Comparison of ENCODE assay signal across 27 cellular contexts in genomic region chr9:108367188-108367587, GRCh38.
DNase-seq lines count a peak whose midpoint lies in the region; ATAC-seq, FAIRE-seq and TF ChIP-seq lines count a peak whose summit lies in the region.
"Had no signal": no experiment of that assay in that cellular context is flagged by ENCODE, and none has a peak within 500 bp of the region (broad histone marks: within the 10 kb centered on the region; RNA-seq: fewer than 3 reads in every experiment).

No MANE protein-coding gene starts in this region.

- BruUV-seq in mammary epithelial cell (replicated peaks; lab: Mats Ljungman, UMichigan) (no TSS peak), K562 (replicated peaks; lab: Mats Ljungman, UMichigan) (no TSS peak)

- H3K36me3 Mint-ChIP-seq in activated CD4-positive, alpha-beta T cell treated with anti-CD3 and anti-CD28 coated beads, Interleukin-2, amount 10 ng/mL, durations not matched to agents 7 days and 5 days (ENCODE audit: low read depth), result no peaks in the 10 kb centered on the region
- H3K36me3 Mint-ChIP-seq: CD14-positive monocyte; CD4-positive, alpha-beta memory T cell; CD4-positive, CD25-positive, alpha-beta regulatory T cell; CD8-positive, alpha-beta memory T cell had no signal

- H3K9me3 ChIP-seq in mammary epithelial cell (replicated peaks; ENCODE audit: insufficient read depth, low read length), result no peaks in the 10 kb centered on the region
- no peaks in the 10 kb centered on the region for H3K9me3 ChIP-seq in breast epithelium
- H3K9me3 ChIP-seq in A549, result no peaks in the 10 kb centered on the region
- H3K9me3 ChIP-seq in K562 (replicated peaks; ENCODE audit: control insufficient read depth, insufficient read depth, low read depth, low read length), result no peaks in the 10 kb centered on the region
- H3K9me3 ChIP-seq: BE2C had no signal

- peaks cover 2% of the 10 kb centered on the region for H3K9me3 Mint-ChIP-seq in activated CD4-positive, alpha-beta T cell treated with anti-CD3 and anti-CD28 coated beads, Interleukin-2, amount 10 ng/mL, durations not matched to agents 7 days and 5 days

- no peaks in the 10 kb centered on the region for H3K27me3 Mint-ChIP-seq in activated CD4-positive, alpha-beta T cell treated with anti-CD3 and anti-CD28 coated beads, Interleukin-2, amount 10 ng/mL, durations not matched to agents 7 days and 5 days
- H3K27me3 Mint-ChIP-seq: CD4-positive, alpha-beta memory T cell; CD4-positive, CD25-positive, alpha-beta regulatory T cell; CD8-positive, alpha-beta memory T cell had no signal

- POLR2A ChIA-PET in A549 (lab: Yijun Ruan, JAX) (no interaction called here), K562 (lab: Yijun Ruan, JAX) (no interaction called here)
- POLR2A ChIA-PET in activated CD4-positive, alpha-beta T cell treated with anti-CD3 and anti-CD28 coated beads, Interleukin-2, amount 10 ng/mL, durations not matched to agents 7 days and 5 days (lab: Charles Lee), result no interaction called here

- TF ChIP-seq EP300 in A549 (IDR thresholded peaks at IDR 0.05) (no peak), K562 (IDR thresholded peaks at IDR 0.05; ENCODE audit: low read length) (no peak)

- no peak for ATAC-seq in A549
- ATAC-seq in K562, result no peak
- no peak for ATAC-seq in GM18520 (IDR thresholded peaks at IDR 0.05; ENCODE audit: unreplicated experiment)
- ATAC-seq: GM12878 had no signal

- no peak overlapping the region for H3K4me2 ChIP-seq in mammary epithelial cell (ENCODE audit: insufficient read depth, low read depth, low read length)
- no peak overlapping the region for H3K4me2 ChIP-seq in A549
- H3K4me2 ChIP-seq in K562 (ENCODE audit: insufficient read depth, low read length), result no peak overlapping the region
- H3K4me2 ChIP-seq: BLaER1 had no signal

- intact Hi-C loops in mammary epithelial cell (cut with micrococcal nuclease), result no loop called here
- intact Hi-C loops in breast epithelium (cut with DNase I; ENCODE audit: low total_unique reads), result no loop called here
- intact Hi-C loops in K562 (cut with micrococcal nuclease), result no loop called here

- H3K4me3 ChIP-seq in mammary epithelial cell (replicated peaks in 1 of 3; ENCODE audit: insufficient read depth in 1 of 3, low read depth in 2 of 3, low read length in 3 of 3) (no peak overlapping the region), breast epithelium (no peak overlapping the region), A549 (no peak overlapping the region), K562 (no peak overlapping the region)
- H3K4me3 ChIP-seq: BLaER1, GM12878 had no signal

- TF ChIP-seq POLR2A in breast epithelium (IDR thresholded peaks at IDR 0.05), result no peak
- no peak for TF ChIP-seq POLR2A in A549 (IDR thresholded peaks at IDR 0.05; ENCODE audit: low read length)
- TF ChIP-seq POLR2A in K562 (conservative IDR thresholded peaks at IDR 0.05), result no peak

- dilution Hi-C loops in mammary epithelial cell (cut with HindIII; ENCODE audit: low sequenced_read_pairs), result no loop called here

- no peak for FAIRE-seq in A549 (lab: Jason Lieb, UNC)
- no peak for FAIRE-seq in K562 (lab: Jason Lieb, UNC)
- FAIRE-seq: GM12878, GM12892, GM18507, GM19239 had no signal

- in situ Hi-C loops in mammary epithelial cell (cut with MboI; ENCODE audit: low sequenced_read_pairs in 2 of 2), result no loop called here
- in situ Hi-C loops in K562 (cut with MboI), result no loop called here

- CTCF ChIA-PET in mammary epithelial cell (lab: Charles Lee; ENCODE audit: low non-redundant PET) (no interaction called here), A549 (lab: Yijun Ruan, JAX) (no interaction called here), K562 (lab: Yijun Ruan, JAX; ENCODE audit: low intra/inter-chr PET ratio) (no interaction called here)
- CTCF ChIA-PET in activated CD4-positive, alpha-beta T cell treated with anti-CD3 and anti-CD28 coated beads, Interleukin-2, amount 10 ng/mL, durations not matched to agents 7 days and 5 days (lab: Charles Lee), result no interaction called here

- no peak for TF ChIP-seq CTCF in mammary epithelial cell (conservative IDR thresholded peaks at IDR 0.05 in 1 of 2, IDR thresholded peaks at IDR 0.05 in 1 of 2; ENCODE audit: extremely low read depth in 1 of 2, insufficient read depth in 1 of 2, low read depth in 1 of 2, low read length in 2 of 2)
- no peak for TF ChIP-seq CTCF in breast epithelium (IDR thresholded peaks at IDR 0.05)
- no peak for TF ChIP-seq CTCF in A549 (IDR thresholded peaks at IDR 0.05)
- TF ChIP-seq CTCF in K562 (IDR thresholded peaks at IDR 0.05 in 2 of 3, conservative IDR thresholded peaks at IDR 0.05 in 1 of 3; ENCODE audit: insufficient read depth in 2 of 3, low read depth in 1 of 3, low read length in 3 of 3), result no peak

- H4K20me1 ChIP-seq in mammary epithelial cell (ENCODE audit: insufficient read depth, low read length) (no peaks in the 10 kb centered on the region), K562 (replicated peaks; ENCODE audit: control insufficient read depth, insufficient read depth, low read length) (no peaks in the 10 kb centered on the region)
- H4K20me1 ChIP-seq: BLaER1 had no signal

- no peaks in the 10 kb centered on the region for H3K4me1 ChIP-seq in mammary epithelial cell (ENCODE audit: insufficient read depth, low read length)
- no peaks in the 10 kb centered on the region for H3K4me1 ChIP-seq in breast epithelium
- no peaks in the 10 kb centered on the region for H3K4me1 ChIP-seq in A549
- H3K4me1 ChIP-seq in K562 (replicated peaks in 1 of 2; ENCODE audit: control insufficient read depth in 2 of 2, insufficient read depth in 2 of 2, low read length in 2 of 2), result no peaks in the 10 kb centered on the region
- H3K4me1 ChIP-seq: BE2C, BLaER1 had no signal

- H3K27ac ChIP-seq in mammary epithelial cell (ENCODE audit: insufficient read depth, low read depth, low read length) (no peak overlapping the region), breast epithelium (no peak overlapping the region), A549 (no peak overlapping the region), K562 (ENCODE audit: extremely low read depth, low read depth, low read length) (no peak overlapping the region)
- H3K27ac ChIP-seq: 22Rv1, BLaER1 had no signal

- H3K9ac ChIP-seq in mammary epithelial cell (ENCODE audit: insufficient read depth, low read length), result no peak overlapping the region
- H3K9ac ChIP-seq in K562 (ENCODE audit: insufficient read depth in 1 of 2, low read depth in 2 of 2, low read length in 2 of 2), result no peak overlapping the region
- H3K9ac ChIP-seq: BLaER1 had no signal

- H3K79me2 ChIP-seq in mammary epithelial cell (ENCODE audit: insufficient read depth, low read length) (no peaks in the 10 kb centered on the region), K562 (ENCODE audit: control insufficient read depth, insufficient read depth, low read length) (no peaks in the 10 kb centered on the region)

- H3K27me3 ChIP-seq in mammary epithelial cell (ENCODE audit: insufficient read depth, low read length), result no peaks in the 10 kb centered on the region
- H3K27me3 ChIP-seq in breast epithelium, result no peaks in the 10 kb centered on the region
- H3K27me3 ChIP-seq in K562 (ENCODE audit: control insufficient read depth in 2 of 2, insufficient read depth in 2 of 2, low read length in 2 of 2), result no peaks in the 10 kb centered on the region
- H3K27me3 ChIP-seq: BE2C, BLaER1 had no signal

- DNase-seq in mammary epithelial cell, result no peak
- no peak for DNase-seq in breast epithelium (ENCODE audit: low spot score in 2 of 2)
- no peak for DNase-seq in A549 (ENCODE audit: low read depth in 1 of 2, low spot score in 1 of 2)
- DNase-seq in K562 (ENCODE audit: extremely low read depth in 1 of 4, low spot score in 3 of 4), result no peak
- DNase-seq in activated CD4-positive, alpha-beta T cell treated with anti-CD3 and anti-CD28 coated beads, Interleukin-2, amount 10 ng/mL, durations not matched to agents 7 days and 5 days, result no peak
- DNase-seq: ACHN; BE2C; C1 segment of cervical spinal cord; CD4-positive, alpha-beta memory T cell; CD4-positive, CD25-positive, alpha-beta regulatory T cell; CD8-positive, alpha-beta memory T cell; COR-L47; DMS 273 treated with DMSO at 0.1 percent for 48 hours; DMS153; DMS53; DMS79; DND-41; EL; GDM1 had no signal

- H3K27ac Mint-ChIP-seq in activated CD4-positive, alpha-beta T cell treated with anti-CD3 and anti-CD28 coated beads, Interleukin-2, amount 10 ng/mL, durations not matched to agents 7 days and 5 days, result no peak overlapping the region
- H3K27ac Mint-ChIP-seq: CD14-positive monocyte; CD4-positive, alpha-beta memory T cell; CD4-positive, CD25-positive, alpha-beta regulatory T cell; CD8-positive, alpha-beta memory T cell had no signal

- H2AFZ ChIP-seq in mammary epithelial cell (ENCODE audit: low read depth, low read length), result peak overlapping the region; percentile 54
- H2AFZ ChIP-seq in K562 (ENCODE audit: low read depth, low read length), result no peak overlapping the region

- no peaks in the 10 kb centered on the region for H3K36me3 ChIP-seq in mammary epithelial cell (ENCODE audit: insufficient read depth, low read length)
- H3K36me3 ChIP-seq in breast epithelium, result no peaks in the 10 kb centered on the region
- H3K36me3 ChIP-seq in K562 (ENCODE audit: control insufficient read depth, insufficient read depth, low read length), result no peaks in the 10 kb centered on the region
- H3K36me3 ChIP-seq: BE2C, BLaER1 had no signal

- H3K4me1 Mint-ChIP-seq in activated CD4-positive, alpha-beta T cell treated with anti-CD3 and anti-CD28 coated beads, Interleukin-2, amount 10 ng/mL, durations not matched to agents 7 days and 5 days, result no peaks in the 10 kb centered on the region
- H3K4me1 Mint-ChIP-seq: CD14-positive monocyte; CD4-positive, alpha-beta memory T cell; CD4-positive, CD25-positive, alpha-beta regulatory T cell; CD8-positive, alpha-beta memory T cell had no signal

- no peak for TF ChIP-seq RAD21 in A549 (conservative IDR thresholded peaks at IDR 0.05 in 1 of 2, IDR thresholded peaks at IDR 0.05 in 1 of 2)
- TF ChIP-seq RAD21 in K562 (CRISPR knock-in tag; conservative IDR thresholded peaks at IDR 0.05 in 1 of 2, IDR thresholded peaks at IDR 0.05 in 1 of 2), result no peak

- no peak overlapping the region for H3K4me3 Mint-ChIP-seq in activated CD4-positive, alpha-beta T cell treated with anti-CD3 and anti-CD28 coated beads, Interleukin-2, amount 10 ng/mL, durations not matched to agents 7 days and 5 days
- H3K4me3 Mint-ChIP-seq: CD14-positive monocyte; CD4-positive, alpha-beta memory T cell; CD4-positive, CD25-positive, alpha-beta regulatory T cell; CD8-positive, alpha-beta memory T cell had no signal

- H3K9me1 ChIP-seq in K562 (ENCODE audit: control insufficient read depth, insufficient read depth, low read length), result no peaks in the 10 kb centered on the region

TF ChIP-seq in A549, 52 proteins besides CTCF, POLR2A, EP300 and RAD21 (continues in another document):
- TF ChIP-seq ZFP36 (IDR thresholded peaks at IDR 0.05; ENCODE audit: borderline replicate concordance, partially characterized antibody) (no peak), MAFK (IDR thresholded peaks at IDR 0.05; ENCODE audit: partially characterized antibody) (peak; percentile 58)

TF ChIP-seq in K562, 482 proteins besides CTCF, POLR2A, EP300 and RAD21 (continues in another document):
- peak; percentile 35; the same call in 1 of the 2 replicates for TF ChIP-seq ZNF316 (IDR thresholded peaks at IDR 0.05)
